Comparison of ENCODE assay signal across 11 cellular contexts in the genomic region with DNA sequence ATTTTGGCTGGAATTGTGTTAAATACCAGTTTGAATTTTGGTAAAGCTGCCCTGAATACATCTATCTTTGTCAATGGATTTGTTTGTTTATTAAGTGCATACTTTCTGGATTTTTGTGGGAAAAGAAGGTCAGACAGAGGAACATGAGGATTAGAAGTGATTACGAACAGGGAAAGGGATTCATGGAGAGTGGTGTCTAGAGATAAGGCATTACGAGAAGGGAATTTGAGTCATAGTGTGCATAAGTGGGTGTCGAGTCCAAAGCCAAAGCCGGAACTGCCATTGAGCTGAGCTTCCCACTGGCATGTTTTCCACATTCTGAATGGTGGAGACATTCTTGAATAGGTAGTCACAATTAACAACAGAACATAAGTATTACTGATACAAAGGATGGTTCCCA.
DNase-seq lines count a peak whose midpoint lies in the region; ATAC-seq, FAIRE-seq and TF ChIP-seq lines count a peak whose summit lies in the region.
"Had no signal": no experiment of that assay in that cellular context is flagged by ENCODE, and none has a peak within 500 bp of the region (broad histone marks: within the 10 kb centered on the region; RNA-seq: fewer than 3 reads in every experiment).

No MANE protein-coding gene starts in this region.

- no peaks in the 10 kb centered on the region for H3K27me3 ChIP-seq in astrocyte (ENCODE audit: insufficient read depth, low read length)
- no peaks in the 10 kb centered on the region for H3K27me3 ChIP-seq in upper lobe of left lung

- H3K36me3 ChIP-seq in astrocyte (ENCODE audit: insufficient read depth, low read length) = no peaks in the 10 kb centered on the region
- H3K36me3 ChIP-seq in upper lobe of left lung = no peaks in the 10 kb centered on the region

- peaks cover 1% of the 10 kb centered on the region for H3K36me3 Mint-ChIP-seq in astrocyte (ENCODE audit: low read depth, unreplicated experiment)

- peak; percentile 2 for DNase-seq in NCI-H2196 (lab: John Stamatoyannopoulos, UW; ENCODE audit: unreplicated experiment)
- DNase-seq in NCI-H2196 treated with DMSO at 0.1 percent for 48 hours (lab: John Stamatoyannopoulos, UW; ENCODE audit: unreplicated experiment) = no peak
- DNase-seq in astrocyte (ENCODE audit: low read depth) = peak; percentile 100
- peak; percentile 65 for DNase-seq in hepatic stellate cell (ENCODE audit: low spot score)
- DNase-seq in upper lobe of left lung = no peak
- no peak for DNase-seq in 8988T
- no peak for DNase-seq in head of caudate nucleus
- DNase-seq: activated CD8-positive, alpha-beta memory T cell treated with anti-CD3 and anti-CD28 coated beads, Interleukin-2, amount 50 U/mL, for 48 hours; NCI-H146 had no signal

- H3K79me2 ChIP-seq in astrocyte (ENCODE audit: insufficient read depth, low read length) = no peaks in the 10 kb centered on the region

- H3K9me3 ChIP-seq in astrocyte (ENCODE audit: insufficient read depth, low read depth, low read length) = no peaks in the 10 kb centered on the region
- no peaks in the 10 kb centered on the region for H3K9me3 ChIP-seq in upper lobe of left lung

- no peaks in the 10 kb centered on the region for H4K20me1 ChIP-seq in astrocyte (ENCODE audit: insufficient read depth, low read length)

- intact Hi-C loops in head of caudate nucleus (cut with DNase I) = no loop called here

- H3K4me1 Mint-ChIP-seq in astrocyte (ENCODE audit: low read depth, unreplicated experiment) = peaks cover 31% of the 10 kb centered on the region

- H3K27me3 Mint-ChIP-seq in astrocyte (ENCODE audit: low read depth, unreplicated experiment) = no peaks in the 10 kb centered on the region

- no peak for TF ChIP-seq CTCF in astrocyte (IDR thresholded peaks at IDR 0.05; ENCODE audit: insufficient read depth, low read depth, low read length)
- TF ChIP-seq CTCF in upper lobe of left lung (IDR thresholded peaks at IDR 0.05) = no peak

- TF ChIP-seq POLR2A in upper lobe of left lung (IDR thresholded peaks at IDR 0.05) = no peak

- H3K27ac ChIP-seq in astrocyte (ENCODE audit: low read depth, low read length) (peak overlapping the region; percentile 93), upper lobe of left lung (no peak overlapping the region)
- H3K27ac ChIP-seq: 22Rv1 had no signal

- peak overlapping the region; percentile 65 for H3K4me2 ChIP-seq in astrocyte (ENCODE audit: low read length)

- ATAC-seq in upper lobe of left lung (ENCODE audit: low FRiP score in 2 of 2) (peak; percentile 80 to 91), HG03469 (IDR thresholded peaks at IDR 0.05; ENCODE audit: unreplicated experiment) (no peak)

- H3K4me1 ChIP-seq in astrocyte (ENCODE audit: insufficient read depth, low read length) (peaks cover 18% of the 10 kb centered on the region), upper lobe of left lung (peaks cover 0 to 3% (median 0%) of the 10 kb centered on the region in 4 donors)

- peak overlapping the region; percentile 70 for H3K27ac Mint-ChIP-seq in astrocyte (ENCODE audit: unreplicated experiment)

- H3K4me3 ChIP-seq in astrocyte (ENCODE audit: insufficient read depth, low read depth, low read length) (no peak overlapping the region), upper lobe of left lung (no peak overlapping the region)

- peak overlapping the region; percentile 55 for H3K9ac ChIP-seq in astrocyte (ENCODE audit: low read length)

- no peak overlapping the region for H2AFZ ChIP-seq in astrocyte (ENCODE audit: low read depth, low read length)

- 59 to 62% methylated on average over 4 of the region's 4 CpGs for WGBS in upper lobe of left lung, 2 donors

- peak; percentile 100 for FAIRE-seq in astrocyte (lab: Jason Lieb, UNC)

- H3K9me3 Mint-ChIP-seq in astrocyte (ENCODE audit: unreplicated experiment) = peaks cover 3% of the 10 kb centered on the region

- no peak overlapping the region for H3K4me3 Mint-ChIP-seq in astrocyte (ENCODE audit: unreplicated experiment)

- peak in 1 of 4 donors; percentile 4 for TF ChIP-seq EP300 in upper lobe of left lung (IDR thresholded peaks at IDR 0.05)

Comparison
In these comparisons a context has a peak if more than half of its experiments do, and no peak if none do; other contexts are left out.
1. DNase-seq: peak in NCI-H2196 (single experiment), astrocyte (single experiment) and hepatic stellate cell (single experiment); none in NCI-H2196 treated with DMSO at 0.1 percent for 48 hours (single experiment), upper lobe of left lung (0 of 2), 8988T (single experiment) and head of caudate nucleus (0 of 42).